25 cellular contexts compared by ENCODE assay signal in genomic region chr3:128455116-128455515, GRCh38. TPM values are rescaled to one million over a fixed set of nuclear protein-coding genes. Genes with fewer than 3 reads are reported as not detected.
A peak's percentile ranks its signal among the peaks of the same experiment; 100 is the strongest.
DNase-seq lines count a peak whose midpoint lies in the region; ATAC-seq and TF ChIP-seq lines count a peak whose summit lies in the region.
"Had no signal": no experiment of that assay in that cellular context is flagged by ENCODE, and none has a peak within 500 bp of the region (broad histone marks: within the 10 kb centered on the region; RNA-seq: fewer than 3 reads in every experiment).

No MANE protein-coding gene starts in this region.

- no peaks in the 10 kb centered on the region for H3K36me3 ChIP-seq in BLaER1
- H3K36me3 ChIP-seq in neural progenitor cell = no peaks in the 10 kb centered on the region

- peaks cover 11% of the 10 kb centered on the region for H3K9me3 Mint-ChIP-seq in activated T-helper 1 cell treated with anti-CD3 and anti-CD28 coated beads, Interleukin-12 subunit alpha, Interleukin-12 subunit beta, Interleukin-2, Interleukin-4 antibody, amounts not matched to agents 30 ng/mL and 10 ng/mL and 1 ng/mL, durations not matched to agents 14 hours and 24 hours and 36 hours
- no peaks in the 10 kb centered on the region for H3K9me3 Mint-ChIP-seq in endothelial cell (ENCODE audit: unreplicated experiment)
- peaks cover 3% of the 10 kb centered on the region for H3K9me3 Mint-ChIP-seq in neural progenitor cell
- H3K9me3 Mint-ChIP-seq in stimulated activated naive B cell treated with anti-CD40 and anti-IgM and Interleukin-4, amounts not matched to agents 10 μg/mL and 1 μg/mL and 100 μg/mL, for 72 hours = no peaks in the 10 kb centered on the region

- H3K27me3 ChIP-seq in BLaER1 = 0 out of 2 replicates have a peak, but pooled peaks cover 4% of the 10 kb centered on the region
- peaks cover 22% of the 10 kb centered on the region for H3K27me3 ChIP-seq in neural progenitor cell
- H3K27me3 ChIP-seq: BE2C had no signal

- no peaks in the 10 kb centered on the region for H3F3A ChIP-seq in neural progenitor cell (ENCODE audit: low read depth)

- peak overlapping the region; percentile 15 for H3K4me3 Mint-ChIP-seq in activated T-helper 1 cell treated with anti-CD3 and anti-CD28 coated beads, Interleukin-12 subunit alpha, Interleukin-12 subunit beta, Interleukin-2, Interleukin-4 antibody, amounts not matched to agents 30 ng/mL and 10 ng/mL and 1 ng/mL, durations not matched to agents 14 hours and 24 hours and 36 hours
- H3K4me3 Mint-ChIP-seq in endothelial cell (ENCODE audit: unreplicated experiment) (peak overlapping the region; percentile 5), neural progenitor cell (no peak overlapping the region)
- H3K4me3 Mint-ChIP-seq in stimulated activated naive B cell treated with anti-CD40 and anti-IgM and Interleukin-4, amounts not matched to agents 10 μg/mL and 1 μg/mL and 100 μg/mL, for 72 hours = no peak overlapping the region
- H3K4me3 Mint-ChIP-seq: CD4-positive, alpha-beta memory T cell had no signal

- no peak for DNase-seq in activated T-helper 1 cell treated with anti-CD3 and anti-CD28 coated beads, Interleukin-12 subunit alpha, Interleukin-12 subunit beta, Interleukin-2, Interleukin-4 antibody, amounts not matched to agents 30 ng/mL and 10 ng/mL and 1 ng/mL, durations not matched to agents 14 hours and 24 hours and 36 hours (ENCODE audit: low spot score)
- DNase-seq in endothelial cell (ENCODE audit: low spot score) (no peak), neural progenitor cell (ENCODE audit: low spot score) (no peak), NAMALWA (ENCODE audit: low spot score) (no peak)
- DNase-seq in stimulated activated naive B cell treated with anti-CD40 and anti-IgM and Interleukin-4, amounts not matched to agents 10 μg/mL and 1 μg/mL and 100 μg/mL, for 72 hours = no peak
- DNase-seq: 8988T; ACHN; AML-193; BE2C; C1 segment of cervical spinal cord; Calu3; CD4-positive, alpha-beta memory T cell; COR-L47; DMS53; DMS79 treated with DMSO at 0.1 percent for 48 hours; GF-D8; GM23248; H7; HCEC 1CT had no signal

- intact Hi-C loops in activated T-helper 1 cell treated with anti-CD3 and anti-CD28 coated beads, Interleukin-12 subunit alpha, Interleukin-12 subunit beta, Interleukin-2, Interleukin-4 antibody, amounts not matched to agents 30 ng/mL and 10 ng/mL and 1 ng/mL, durations not matched to agents 14 hours and 24 hours and 36 hours (cut with micrococcal nuclease) = no loop called here

- no peaks in the 10 kb centered on the region for H3K79me2 ChIP-seq in neural progenitor cell (ENCODE audit: low read depth)

- H3K9me3 ChIP-seq in BLaER1 (no peaks in the 10 kb centered on the region), neural progenitor cell (ENCODE audit: low read depth) (no peaks in the 10 kb centered on the region)
- H3K9me3 ChIP-seq: A549, BE2C had no signal

- TF ChIP-seq CTCF in endothelial cell (IDR thresholded peaks at IDR 0.05; ENCODE audit: unreplicated experiment) (no peak), neural progenitor cell (IDR thresholded peaks at IDR 0.05) (no peak)

- H3K9ac ChIP-seq in BLaER1 = no peak overlapping the region
- no peak overlapping the region for H3K9ac ChIP-seq in neural progenitor cell
- H3K9ac ChIP-seq: GM23248 had no signal

- H3K27ac ChIP-seq in BLaER1 (no peak overlapping the region), neural progenitor cell (no peak overlapping the region)
- H3K27ac ChIP-seq: A549, GM23248 had no signal

- no peak overlapping the region for H2AFZ ChIP-seq in neural progenitor cell (replicated peaks)
- H2AFZ ChIP-seq: GM23248 had no signal

- H3K27ac Mint-ChIP-seq in activated T-helper 1 cell treated with anti-CD3 and anti-CD28 coated beads, Interleukin-12 subunit alpha, Interleukin-12 subunit beta, Interleukin-2, Interleukin-4 antibody, amounts not matched to agents 30 ng/mL and 10 ng/mL and 1 ng/mL, durations not matched to agents 14 hours and 24 hours and 36 hours = no peak overlapping the region
- H3K27ac Mint-ChIP-seq in endothelial cell (ENCODE audit: unreplicated experiment) (no peak overlapping the region), neural progenitor cell (peak overlapping the region; percentile 10)
- H3K27ac Mint-ChIP-seq in stimulated activated naive B cell treated with anti-CD40 and anti-IgM and Interleukin-4, amounts not matched to agents 10 μg/mL and 1 μg/mL and 100 μg/mL, for 72 hours = no peak overlapping the region

- peaks cover 2% of the 10 kb centered on the region for H3K36me3 Mint-ChIP-seq in activated T-helper 1 cell treated with anti-CD3 and anti-CD28 coated beads, Interleukin-12 subunit alpha, Interleukin-12 subunit beta, Interleukin-2, Interleukin-4 antibody, amounts not matched to agents 30 ng/mL and 10 ng/mL and 1 ng/mL, durations not matched to agents 14 hours and 24 hours and 36 hours (ENCODE audit: low read depth)
- H3K36me3 Mint-ChIP-seq in endothelial cell (ENCODE audit: low read depth, unreplicated experiment) (peaks cover 12% of the 10 kb centered on the region), neural progenitor cell (no peaks in the 10 kb centered on the region)
- no peaks in the 10 kb centered on the region for H3K36me3 Mint-ChIP-seq in stimulated activated naive B cell treated with anti-CD40 and anti-IgM and Interleukin-4, amounts not matched to agents 10 μg/mL and 1 μg/mL and 100 μg/mL, for 72 hours

- H4K20me1 ChIP-seq in BLaER1 (0 out of 2 replicates have a peak, but pooled peaks cover 5% of the 10 kb centered on the region), neural progenitor cell (ENCODE audit: low read depth) (no peaks in the 10 kb centered on the region)

- H3K4me2 ChIP-seq in BLaER1 (peak overlapping the region; percentile 49), neural progenitor cell (no peak overlapping the region)
- H3K4me2 ChIP-seq: A549 had no signal

- no peak for ATAC-seq in GM18867 (IDR thresholded peaks at IDR 0.05; ENCODE audit: unreplicated experiment)
- no peak for ATAC-seq in stimulated activated naive B cell treated with anti-CD40 and anti-IgM and Interleukin-4, amounts not matched to agents 10 μg/mL and 1 μg/mL and 100 μg/mL, for 72 hours (replicated peaks)

- H3K4me3 ChIP-seq in BLaER1 = no peak overlapping the region
- H3K4me3 ChIP-seq in neural progenitor cell = no peak overlapping the region
- H3K4me3 ChIP-seq: A549, GM23248 had no signal

- H3K4me1 ChIP-seq in BLaER1 (peaks cover 23% of the 10 kb centered on the region), neural progenitor cell (peaks cover 5% of the 10 kb centered on the region)
- H3K4me1 ChIP-seq: A549 had no signal

- H3K27me3 Mint-ChIP-seq in activated T-helper 1 cell treated with anti-CD3 and anti-CD28 coated beads, Interleukin-12 subunit alpha, Interleukin-12 subunit beta, Interleukin-2, Interleukin-4 antibody, amounts not matched to agents 30 ng/mL and 10 ng/mL and 1 ng/mL, durations not matched to agents 14 hours and 24 hours and 36 hours (ENCODE audit: insufficient read depth) = peaks cover 28% of the 10 kb centered on the region
- H3K27me3 Mint-ChIP-seq in endothelial cell (ENCODE audit: unreplicated experiment) (peaks cover 22% of the 10 kb centered on the region), neural progenitor cell (ENCODE audit: insufficient read depth, low read depth) (peaks cover 22% of the 10 kb centered on the region)
- peaks cover 51 to 54% of the 10 kb centered on the region in 2 donors for H3K27me3 Mint-ChIP-seq in stimulated activated naive B cell treated with anti-CD40 and anti-IgM and Interleukin-4, amounts not matched to agents 10 μg/mL and 1 μg/mL and 100 μg/mL, for 72 hours

- peaks cover 14% of the 10 kb centered on the region for H3K4me1 Mint-ChIP-seq in activated T-helper 1 cell treated with anti-CD3 and anti-CD28 coated beads, Interleukin-12 subunit alpha, Interleukin-12 subunit beta, Interleukin-2, Interleukin-4 antibody, amounts not matched to agents 30 ng/mL and 10 ng/mL and 1 ng/mL, durations not matched to agents 14 hours and 24 hours and 36 hours (ENCODE audit: low read depth)
- H3K4me1 Mint-ChIP-seq in endothelial cell (ENCODE audit: unreplicated experiment) = peaks cover 3% of the 10 kb centered on the region
- H3K4me1 Mint-ChIP-seq in neural progenitor cell = peaks cover 26% of the 10 kb centered on the region
- no peaks in the 10 kb centered on the region for H3K4me1 Mint-ChIP-seq in stimulated activated naive B cell treated with anti-CD40 and anti-IgM and Interleukin-4, amounts not matched to agents 10 μg/mL and 1 μg/mL and 100 μg/mL, for 72 hours

RNA-seq across cellular contexts. Expression of gene DNAJB8, which starts 11.6 kb away (rescaled TPM):
- not detected in 2 replicates for total RNA-seq in activated T-helper 1 cell treated with anti-CD3 and anti-CD28 coated beads, Interleukin-12 subunit alpha, Interleukin-12 subunit beta, Interleukin-2, Interleukin-4 antibody, amounts not matched to agents 30 ng/mL and 10 ng/mL and 1 ng/mL, durations not matched to agents 14 hours and 24 hours and 36 hours
- total RNA-seq in endothelial cell (ENCODE audit: unreplicated experiment) (not detected), neural progenitor cell (ENCODE audit: low replicate concordance) (not detected in 2 replicates)
- total RNA-seq: Calu3; CD4-positive, alpha-beta memory T cell; Daoy; G401; GM23248; H1; H7 had no signal

RNA-seq across cellular contexts. Expression of gene GATA2, which starts 37.9 kb away (rescaled TPM):
- 0.18 and 0.22 TPM in 2 replicates for total RNA-seq in activated T-helper 1 cell treated with anti-CD3 and anti-CD28 coated beads, Interleukin-12 subunit alpha, Interleukin-12 subunit beta, Interleukin-2, Interleukin-4 antibody, amounts not matched to agents 30 ng/mL and 10 ng/mL and 1 ng/mL, durations not matched to agents 14 hours and 24 hours and 36 hours
- total RNA-seq in endothelial cell (ENCODE audit: unreplicated experiment) (37.9 TPM), neural progenitor cell (ENCODE audit: low replicate concordance) (0.09 TPM in 1 of 2 replicates, not detected in the other)
- total RNA-seq: CD4-positive, alpha-beta memory T cell had no signal

Comparison
In these comparisons a context has a peak if more than half of its experiments do, and no peak if none do; other contexts are left out.
1. H3K4me3 Mint-ChIP-seq: peak in activated T-helper 1 cell treated with anti-CD3 and anti-CD28 coated beads, Interleukin-12 subunit alpha, Interleukin-12 subunit beta, Interleukin-2, Interleukin-4 antibody, amounts not matched to agents 30 ng/mL and 10 ng/mL and 1 ng/mL, durations not matched to agents 14 hours and 24 hours and 36 hours (single experiment) and endothelial cell (single experiment); none in neural progenitor cell (single experiment) and stimulated activated naive B cell treated with anti-CD40 and anti-IgM and Interleukin-4, amounts not matched to agents 10 μg/mL and 1 μg/mL and 100 μg/mL, for 72 hours (0 of 2).
2. RNA of gene GATA2, which starts 37.9 kb away (total RNA-seq): 37.9 TPM in endothelial cell (single experiment); 0.18 to 0.22 TPM in activated T-helper 1 cell treated with anti-CD3 and anti-CD28 coated beads, Interleukin-12 subunit alpha, Interleukin-12 subunit beta, Interleukin-2, Interleukin-4 antibody, amounts not matched to agents 30 ng/mL and 10 ng/mL and 1 ng/mL, durations not matched to agents 14 hours and 24 hours and 36 hours and 0.09 TPM in neural progenitor cell; every median in the first group is over 10 times any median in the second.